13 cellular contexts compared by ENCODE assay signal in the genomic region with DNA sequence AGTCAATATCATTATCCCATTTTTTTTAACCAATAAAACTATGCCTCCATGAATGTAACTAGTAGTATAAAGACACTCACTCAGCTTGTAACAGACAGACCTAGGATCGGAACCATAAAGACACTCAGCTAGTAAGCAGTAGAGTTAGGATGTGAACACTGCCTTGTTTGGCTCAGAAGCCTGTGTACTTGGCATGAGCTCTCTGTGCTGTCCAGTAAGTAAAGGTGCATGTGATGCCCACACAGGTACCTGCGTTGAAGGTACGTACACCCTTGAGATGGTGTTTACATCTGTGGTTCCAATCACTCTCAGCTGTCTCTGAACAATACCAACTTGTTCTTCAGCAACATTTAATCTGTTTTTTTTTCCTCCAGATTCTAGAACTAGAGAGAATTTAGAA.
DNase-seq lines count a peak whose midpoint lies in the region; ATAC-seq and TF ChIP-seq lines count a peak whose summit lies in the region.
"Had no signal": no experiment of that assay in that cellular context is flagged by ENCODE, and none has a peak within 500 bp of the region (broad histone marks: within the 10 kb centered on the region; RNA-seq: fewer than 3 reads in every experiment).

No MANE protein-coding gene starts in this region.

- H3K9me3 Mint-ChIP-seq in activated CD8-positive, alpha-beta T cell treated with anti-CD3 and anti-CD28 coated beads, Interleukin-2, amount 10 ng/mL, durations not matched to agents 7 days and 5 days (ENCODE audit: insufficient read depth) = no peaks in the 10 kb centered on the region

- TF ChIP-seq CTCF in right atrium auricular region (IDR thresholded peaks at IDR 0.05) = no peak
- TF ChIP-seq CTCF in heart right ventricle (IDR thresholded peaks at IDR 0.05) = no peak
- TF ChIP-seq CTCF in lower lobe of right lung (IDR thresholded peaks at IDR 0.05) = no peak
- no peak for TF ChIP-seq CTCF in vagina (IDR thresholded peaks at IDR 0.05)

- TF ChIP-seq POLR2A in vagina (IDR thresholded peaks at IDR 0.05) = no peak

- intact Hi-C loops in heart right ventricle (cut with DNase I) = loop anchor here in 1 of 10 donors (5.0 kb wide), 1 partner anchor 45 kb away; no protein-coding TSS in a partner anchor
- intact Hi-C loops in lower lobe of right lung (cut with DNase I) = no loop called here
- intact Hi-C loops in vagina (cut with DNase I) = no loop called here

- H3K4me1 Mint-ChIP-seq in activated CD8-positive, alpha-beta T cell treated with anti-CD3 and anti-CD28 coated beads, Interleukin-2, amount 10 ng/mL, durations not matched to agents 7 days and 5 days (ENCODE audit: low read depth) = peaks cover 94% of the 10 kb centered on the region

- H3K4me3 Mint-ChIP-seq in activated CD8-positive, alpha-beta T cell treated with anti-CD3 and anti-CD28 coated beads, Interleukin-2, amount 10 ng/mL, durations not matched to agents 7 days and 5 days = no peak overlapping the region

- 84 to 88% methylated on average over 3 of the region's 3 CpGs for WGBS in heart right ventricle, 2 donors

- peaks cover 13% of the 10 kb centered on the region for H3K36me3 Mint-ChIP-seq in activated CD8-positive, alpha-beta T cell treated with anti-CD3 and anti-CD28 coated beads, Interleukin-2, amount 10 ng/mL, durations not matched to agents 7 days and 5 days (ENCODE audit: low read depth)

- peaks cover 0 to 34% of the 10 kb centered on the region in 2 donors for H3K4me1 ChIP-seq in right atrium auricular region
- H3K4me1 ChIP-seq in heart right ventricle = peaks cover 0 to 67% (median 24%) of the 10 kb centered on the region in 9 donors
- H3K4me1 ChIP-seq in lower lobe of right lung = peaks cover 57% of the 10 kb centered on the region
- peaks cover 17% of the 10 kb centered on the region for H3K4me1 ChIP-seq in vagina

- H3K9me3 ChIP-seq in right atrium auricular region (no peaks in the 10 kb centered on the region), heart right ventricle (no peaks in the 10 kb centered on the region), lower lobe of right lung (no peaks in the 10 kb centered on the region), vagina (no peaks in the 10 kb centered on the region)
- H3K9me3 ChIP-seq: esophagus squamous epithelium, psoas muscle had no signal

- DNase-seq in right atrium auricular region (ENCODE audit: low spot score) (no peak), heart right ventricle (no peak), lower lobe of right lung (no peak), vagina (ENCODE audit: extremely low spot score in 2 of 2) (no peak), globus pallidus (ENCODE audit: low spot score) (no peak), NCI-H146 (lab: John Stamatoyannopoulos, UW) (no peak)
- no peak for DNase-seq in activated CD8-positive, alpha-beta T cell treated with anti-CD3 and anti-CD28 coated beads, Interleukin-2, amount 10 ng/mL, durations not matched to agents 7 days and 5 days
- DNase-seq: esophagus squamous epithelium, NCI-H1694, NCI-H774, psoas muscle, SHP77 treated with DMSO at 0.1 percent for 48 hours had no signal

- ATAC-seq in heart right ventricle (no peak), lower lobe of right lung (peak in 1 of 2 donors; percentile 26), GM21423 (IDR thresholded peaks at IDR 0.05; ENCODE audit: unreplicated experiment) (no peak)
- ATAC-seq in activated CD8-positive, alpha-beta T cell treated with anti-CD3 and anti-CD28 coated beads, Interleukin-2, amount 10 ng/mL, durations not matched to agents 7 days and 5 days = no peak

- H3K27me3 Mint-ChIP-seq in activated CD8-positive, alpha-beta T cell treated with anti-CD3 and anti-CD28 coated beads, Interleukin-2, amount 10 ng/mL, durations not matched to agents 7 days and 5 days (ENCODE audit: low read depth) = no peaks in the 10 kb centered on the region

- H3K4me3 ChIP-seq in right atrium auricular region (no peak overlapping the region), heart right ventricle (no peak overlapping the region), lower lobe of right lung (no peak overlapping the region), vagina (no peak overlapping the region)
- H3K4me3 ChIP-seq: esophagus squamous epithelium, psoas muscle had no signal

- H3K27ac ChIP-seq in right atrium auricular region = peak overlapping the region; percentile 24 to 26
- H3K27ac ChIP-seq in heart right ventricle = peak overlapping the region in 4 of 10 donors; percentile 32 to 77 (median 54)
- peak overlapping the region; percentile 59 for H3K27ac ChIP-seq in lower lobe of right lung
- H3K27ac ChIP-seq in vagina = peak overlapping the region; percentile 2

- no peaks in the 10 kb centered on the region for H3K27me3 ChIP-seq in right atrium auricular region
- H3K27me3 ChIP-seq in heart right ventricle = no peaks in the 10 kb centered on the region
- no peaks in the 10 kb centered on the region for H3K27me3 ChIP-seq in lower lobe of right lung (ENCODE audit: low read depth)
- no peaks in the 10 kb centered on the region for H3K27me3 ChIP-seq in vagina
- H3K27me3 ChIP-seq: esophagus squamous epithelium had no signal

- CTCF ChIA-PET in activated CD8-positive, alpha-beta T cell treated with anti-CD3 and anti-CD28 coated beads, Interleukin-2, amount 10 ng/mL, durations not matched to agents 7 days and 5 days (lab: Charles Lee) = interaction anchor here (0.9 to 3.7 kb wide), 25 partner anchors 9 to 164 kb away, joined by 3 to 39 read pairs (median 6); no protein-coding TSS in a partner anchor

- POLR2A ChIA-PET in activated CD8-positive, alpha-beta T cell treated with anti-CD3 and anti-CD28 coated beads, Interleukin-2, amount 10 ng/mL, durations not matched to agents 7 days and 5 days (lab: Charles Lee) = interaction anchor here (0.7 to 2.7 kb wide), 6 partner anchors 19 to 165 kb away, joined by 3 to 22 read pairs (median 6); no protein-coding TSS in a partner anchor

- H3K36me3 ChIP-seq in right atrium auricular region (no peaks in the 10 kb centered on the region), heart right ventricle (no peaks in the 10 kb centered on the region), lower lobe of right lung (no peaks in the 10 kb centered on the region), vagina (no peaks in the 10 kb centered on the region)
- H3K36me3 ChIP-seq: esophagus squamous epithelium had no signal

- peak overlapping the region; percentile 66 for H3K27ac Mint-ChIP-seq in activated CD8-positive, alpha-beta T cell treated with anti-CD3 and anti-CD28 coated beads, Interleukin-2, amount 10 ng/mL, durations not matched to agents 7 days and 5 days
